ENCODE assay signal across 19 cellular contexts in genomic region chr19:3622224-3622623, GRCh38. TPM values are rescaled to one million over a fixed set of nuclear protein-coding genes. Genes with fewer than 3 reads are reported as not detected.
A peak's percentile ranks its signal among the peaks of the same experiment; 100 is the strongest.
DNase-seq lines count a peak whose midpoint lies in the region; ATAC-seq and TF ChIP-seq lines count a peak whose summit lies in the region.
"Had no signal": no experiment of that assay in that cellular context is flagged by ENCODE, and none has a peak within 500 bp of the region (broad histone marks: within the 10 kb centered on the region; RNA-seq: fewer than 3 reads in every experiment).

No MANE protein-coding gene starts in this region.

- H3K36me3 ChIP-seq in mucosa of descending colon (ENCODE audit: low read depth) = no peaks in the 10 kb centered on the region

- no peak overlapping the region for H3K4me3 ChIP-seq in mucosa of descending colon
- H3K4me3 ChIP-seq: BLaER1 treated with 17β-estradiol and CSF1 and Interleukin-3, amounts not matched to agents 10 nM and 100 nM had no signal

- no peaks in the 10 kb centered on the region for H3K9me3 Mint-ChIP-seq in natural killer cell
- H3K9me3 Mint-ChIP-seq in natural killer cell treated with Interleukin-12 subunit alpha and Interleukin-12 subunit beta and Interleukin-15 and Interleukin-18, amount 100 ng/mL, for 72 hours = no peaks in the 10 kb centered on the region
- no peaks in the 10 kb centered on the region for H3K9me3 Mint-ChIP-seq in activated T-helper 2 cell treated with anti-CD3 and anti-CD28 coated beads, Interferon-gamma antibody, Interleukin-2, Interleukin-4, amounts not matched to agents 10 μg/mL and 5 μg/mL and 100 μg/mL, durations not matched to agents 14 hours and 24 hours and 36 hours
- H3K9me3 Mint-ChIP-seq in neural crest cell = no peaks in the 10 kb centered on the region
- H3K9me3 Mint-ChIP-seq in HFFc6 = no peaks in the 10 kb centered on the region
- H3K9me3 Mint-ChIP-seq: CD8-positive, alpha-beta memory T cell; H9; IgD-negative memory B cell had no signal

- no peak for TF ChIP-seq CTCF in natural killer cell (IDR thresholded peaks at IDR 0.05)
- no peak for TF ChIP-seq CTCF in neural crest cell (conservative IDR thresholded peaks at IDR 0.05)
- TF ChIP-seq CTCF in mucosa of descending colon (IDR thresholded peaks at IDR 0.05) = no peak
- no peak for TF ChIP-seq CTCF in HFFc6 (IDR thresholded peaks at IDR 0.05)

- no peak for ATAC-seq in natural killer cell
- ATAC-seq in natural killer cell treated with Interleukin-12 subunit alpha and Interleukin-12 subunit beta and Interleukin-15 and Interleukin-18, amount 100 ng/mL, for 72 hours = no peak
- ATAC-seq in mucosa of descending colon = no peak

- peaks cover 16 to 29% of the 10 kb centered on the region in 2 donors for H3K4me1 Mint-ChIP-seq in natural killer cell
- H3K4me1 Mint-ChIP-seq in natural killer cell treated with Interleukin-12 subunit alpha and Interleukin-12 subunit beta and Interleukin-15 and Interleukin-18, amount 100 ng/mL, for 72 hours (ENCODE audit: low read depth in 2 of 2) = peaks cover 19 to 20% of the 10 kb centered on the region in 2 donors
- H3K4me1 Mint-ChIP-seq in activated T-helper 2 cell treated with anti-CD3 and anti-CD28 coated beads, Interferon-gamma antibody, Interleukin-2, Interleukin-4, amounts not matched to agents 10 μg/mL and 5 μg/mL and 100 μg/mL, durations not matched to agents 14 hours and 24 hours and 36 hours (ENCODE audit: low read depth) = peaks cover 22% of the 10 kb centered on the region
- peaks cover 24% of the 10 kb centered on the region for H3K4me1 Mint-ChIP-seq in neural crest cell
- peaks cover 16% of the 10 kb centered on the region for H3K4me1 Mint-ChIP-seq in HFFc6 (ENCODE audit: low read depth)

- H3K27me3 Mint-ChIP-seq in natural killer cell (ENCODE audit: low read depth in 2 of 2) (no peaks in the 10 kb centered on the region), neural crest cell (ENCODE audit: low read depth) (no peaks in the 10 kb centered on the region), HFFc6 (ENCODE audit: insufficient read depth) (peaks cover 12% of the 10 kb centered on the region)
- H3K27me3 Mint-ChIP-seq in natural killer cell treated with Interleukin-12 subunit alpha and Interleukin-12 subunit beta and Interleukin-15 and Interleukin-18, amount 100 ng/mL, for 72 hours = no peaks in the 10 kb centered on the region
- H3K27me3 Mint-ChIP-seq in activated T-helper 2 cell treated with anti-CD3 and anti-CD28 coated beads, Interferon-gamma antibody, Interleukin-2, Interleukin-4, amounts not matched to agents 10 μg/mL and 5 μg/mL and 100 μg/mL, durations not matched to agents 14 hours and 24 hours and 36 hours (ENCODE audit: low read depth) = no peaks in the 10 kb centered on the region
- H3K27me3 Mint-ChIP-seq: CD8-positive, alpha-beta memory T cell had no signal

- peaks cover 14% of the 10 kb centered on the region for H3K4me1 ChIP-seq in mucosa of descending colon (ENCODE audit: low read depth)

- H3K27ac Mint-ChIP-seq in natural killer cell = no peak overlapping the region
- no peak overlapping the region for H3K27ac Mint-ChIP-seq in natural killer cell treated with Interleukin-12 subunit alpha and Interleukin-12 subunit beta and Interleukin-15 and Interleukin-18, amount 100 ng/mL, for 72 hours
- no peak overlapping the region for H3K27ac Mint-ChIP-seq in activated T-helper 2 cell treated with anti-CD3 and anti-CD28 coated beads, Interferon-gamma antibody, Interleukin-2, Interleukin-4, amounts not matched to agents 10 μg/mL and 5 μg/mL and 100 μg/mL, durations not matched to agents 14 hours and 24 hours and 36 hours
- H3K27ac Mint-ChIP-seq in neural crest cell (ENCODE audit: unreplicated experiment) = no peak overlapping the region
- no peak overlapping the region for H3K27ac Mint-ChIP-seq in HFFc6
- H3K27ac Mint-ChIP-seq: H9 had no signal

- H3K36me3 Mint-ChIP-seq in natural killer cell (no peaks in the 10 kb centered on the region), neural crest cell (ENCODE audit: low read depth) (no peaks in the 10 kb centered on the region), HFFc6 (ENCODE audit: low read depth) (peaks cover 9% of the 10 kb centered on the region; the same call in 1 of the 2 replicates)
- H3K36me3 Mint-ChIP-seq in natural killer cell treated with Interleukin-12 subunit alpha and Interleukin-12 subunit beta and Interleukin-15 and Interleukin-18, amount 100 ng/mL, for 72 hours = no peaks in the 10 kb centered on the region
- H3K36me3 Mint-ChIP-seq in activated T-helper 2 cell treated with anti-CD3 and anti-CD28 coated beads, Interferon-gamma antibody, Interleukin-2, Interleukin-4, amounts not matched to agents 10 μg/mL and 5 μg/mL and 100 μg/mL, durations not matched to agents 14 hours and 24 hours and 36 hours (ENCODE audit: low read depth) = peaks cover 14% of the 10 kb centered on the region
- H3K36me3 Mint-ChIP-seq: IgD-negative memory B cell had no signal

- DNase-seq in natural killer cell (no peak), neural crest cell (ENCODE audit: low read depth, low spot score) (no peak), GDM1 (lab: John Stamatoyannopoulos, UW) (no peak), mucosa of descending colon (no peak), NCI-H1694 treated with DMSO at 0.1 percent for 48 hours (lab: John Stamatoyannopoulos, UW) (no peak), HFFc6 (no peak)
- DNase-seq in natural killer cell treated with Interleukin-12 subunit alpha and Interleukin-12 subunit beta and Interleukin-15 and Interleukin-18, amount 100 ng/mL, for 72 hours (ENCODE audit: low spot score) = no peak
- no peak for DNase-seq in activated T-helper 2 cell treated with anti-CD3 and anti-CD28 coated beads, Interferon-gamma antibody, Interleukin-2, Interleukin-4, amounts not matched to agents 10 μg/mL and 5 μg/mL and 100 μg/mL, durations not matched to agents 14 hours and 24 hours and 36 hours (ENCODE audit: low spot score)
- DNase-seq: 8988T; CD8-positive, alpha-beta memory T cell; COR-L47; DMS 273 treated with DMSO at 0.1 percent for 48 hours; DMS53; GF-D8; GOT3; H9; KBM-7 had no signal

- intact Hi-C loops in natural killer cell (cut with micrococcal nuclease) (no loop called here), mucosa of descending colon (cut with DNase I, micrococcal nuclease) (no loop called here)
- intact Hi-C loops in activated T-helper 2 cell treated with anti-CD3 and anti-CD28 coated beads, Interferon-gamma antibody, Interleukin-2, Interleukin-4, amounts not matched to agents 10 μg/mL and 5 μg/mL and 100 μg/mL, durations not matched to agents 14 hours and 24 hours and 36 hours (cut with micrococcal nuclease) = no loop called here

- peak overlapping the region; percentile 52 for H3K4me3 Mint-ChIP-seq in natural killer cell
- no peak overlapping the region for H3K4me3 Mint-ChIP-seq in natural killer cell treated with Interleukin-12 subunit alpha and Interleukin-12 subunit beta and Interleukin-15 and Interleukin-18, amount 100 ng/mL, for 72 hours
- H3K4me3 Mint-ChIP-seq in activated T-helper 2 cell treated with anti-CD3 and anti-CD28 coated beads, Interferon-gamma antibody, Interleukin-2, Interleukin-4, amounts not matched to agents 10 μg/mL and 5 μg/mL and 100 μg/mL, durations not matched to agents 14 hours and 24 hours and 36 hours (ENCODE audit: low read depth) = peak overlapping the region; percentile 57
- peak overlapping the region; percentile 59 for H3K4me3 Mint-ChIP-seq in neural crest cell
- no peak overlapping the region for H3K4me3 Mint-ChIP-seq in HFFc6

- H3K9me3 ChIP-seq in mucosa of descending colon = no peaks in the 10 kb centered on the region
- H3K9me3 ChIP-seq: BLaER1 treated with 17β-estradiol and CSF1 and Interleukin-3, amounts not matched to agents 10 nM and 100 nM had no signal

RNA-seq across cellular contexts. Expression of gene CACTIN, which starts 4.4 kb away (rescaled TPM):
- total RNA-seq in natural killer cell = 10 to 100 TPM; 33.6 to 42.2 (median 40.8) TPM
- total RNA-seq in natural killer cell treated with Interleukin-12 subunit alpha and Interleukin-12 subunit beta and Interleukin-15 and Interleukin-18, amount 100 ng/mL, for 72 hours = 10 to 100 TPM; 28.9 to 44.7 TPM
- total RNA-seq in activated T-helper 2 cell treated with anti-CD3 and anti-CD28 coated beads, Interferon-gamma antibody, Interleukin-2, Interleukin-4, amounts not matched to agents 10 μg/mL and 5 μg/mL and 100 μg/mL, durations not matched to agents 14 hours and 24 hours and 36 hours = 32.8 and 36.2 TPM in 2 replicates
- total RNA-seq in neural crest cell = 33.5 and 36.3 TPM in 2 replicates
- total RNA-seq in mucosa of descending colon = 10 to 100 TPM; 22.4 to 26.8 (median 22.6) TPM
- 10 to 100 TPM; 22.7 to 25.3 (median 24.9) TPM for total RNA-seq in HFFc6 (2021; fragmentation: NEBNext Ultra II Directional; extraction: Animal tissue kit (Norgen Biotek cat#: 25700))

RNA-seq across cellular contexts. Expression of gene TBXA2R, which starts 15.5 kb away (rescaled TPM):
- total RNA-seq in natural killer cell = 1 to 10 TPM; 1.4 to 2.1 (median 2.1) TPM
- total RNA-seq in natural killer cell treated with Interleukin-12 subunit alpha and Interleukin-12 subunit beta and Interleukin-15 and Interleukin-18, amount 100 ng/mL, for 72 hours = under 1 TPM in 1 of 2 donors, not detected in 1; 0.28 TPM
- total RNA-seq in activated T-helper 2 cell treated with anti-CD3 and anti-CD28 coated beads, Interferon-gamma antibody, Interleukin-2, Interleukin-4, amounts not matched to agents 10 μg/mL and 5 μg/mL and 100 μg/mL, durations not matched to agents 14 hours and 24 hours and 36 hours = 0.09 and 0.14 TPM in 2 replicates
- total RNA-seq in neural crest cell = 0.23 and 0.52 TPM in 2 replicates
- total RNA-seq in mucosa of descending colon = 1 to 10 TPM in 2 of 3 donors, under 1 TPM in 1; 0.72 to 2.3 (median 1.1) TPM
- total RNA-seq in HFFc6 (2021; fragmentation: NEBNext Ultra II Directional; extraction: Animal tissue kit (Norgen Biotek cat#: 25700)) = 1 to 10 TPM; 7.1 to 8.8 (median 7.4) TPM

RNA-seq across cellular contexts. Expression of gene GIPC3, which starts 36.9 kb away (rescaled TPM):
- total RNA-seq in natural killer cell (under 1 TPM; 0.28 to 0.66 (median 0.56) TPM), neural crest cell (0.19 and 0.25 TPM in 2 replicates), mucosa of descending colon (1 to 10 TPM in 1 of 3 donors, under 1 TPM in 2; 0.34 to 1.1 (median 0.58) TPM)
- under 1 TPM; 0.25 to 0.40 TPM for total RNA-seq in natural killer cell treated with Interleukin-12 subunit alpha and Interleukin-12 subunit beta and Interleukin-15 and Interleukin-18, amount 100 ng/mL, for 72 hours
- total RNA-seq in activated T-helper 2 cell treated with anti-CD3 and anti-CD28 coated beads, Interferon-gamma antibody, Interleukin-2, Interleukin-4, amounts not matched to agents 10 μg/mL and 5 μg/mL and 100 μg/mL, durations not matched to agents 14 hours and 24 hours and 36 hours = 0.16 and 0.32 TPM in 2 replicates
- total RNA-seq in HFFc6 (2021; fragmentation: NEBNext Ultra II Directional; extraction: Animal tissue kit (Norgen Biotek cat#: 25700)) = under 1 TPM in 4 of 6 experiments, not detected in 2; 0.10 to 0.17 (median 0.11) TPM

RNA-seq across cellular contexts. Expression of gene HMG20B, which starts 49.5 kb away (rescaled TPM):
- 10 to 100 TPM; 45.8 to 57.5 (median 52.1) TPM for total RNA-seq in natural killer cell
- 10 to 100 TPM; 38.2 to 48.0 TPM for total RNA-seq in natural killer cell treated with Interleukin-12 subunit alpha and Interleukin-12 subunit beta and Interleukin-15 and Interleukin-18, amount 100 ng/mL, for 72 hours
- total RNA-seq in activated T-helper 2 cell treated with anti-CD3 and anti-CD28 coated beads, Interferon-gamma antibody, Interleukin-2, Interleukin-4, amounts not matched to agents 10 μg/mL and 5 μg/mL and 100 μg/mL, durations not matched to agents 14 hours and 24 hours and 36 hours = 55.3 and 66.3 TPM in 2 replicates
- total RNA-seq in neural crest cell = 76.2 and 79.6 TPM in 2 replicates
- 10 to 100 TPM; 79.9 to 81.9 (median 81.4) TPM for total RNA-seq in mucosa of descending colon
- total RNA-seq in HFFc6 (2021; fragmentation: NEBNext Ultra II Directional; extraction: Animal tissue kit (Norgen Biotek cat#: 25700)) = 10 to 100 TPM; 73.5 to 90.1 (median 78.3) TPM

Comparison
In these comparisons a context has a peak if more than half of its experiments do, and no peak if none do; other contexts are left out.
1. H3K4me3 Mint-ChIP-seq: peak in natural killer cell (single experiment), activated T-helper 2 cell treated with anti-CD3 and anti-CD28 coated beads, Interferon-gamma antibody, Interleukin-2, Interleukin-4, amounts not matched to agents 10 μg/mL and 5 μg/mL and 100 μg/mL, durations not matched to agents 14 hours and 24 hours and 36 hours (single experiment) and neural crest cell (single experiment); none in natural killer cell treated with Interleukin-12 subunit alpha and Interleukin-12 subunit beta and Interleukin-15 and Interleukin-18, amount 100 ng/mL, for 72 hours (single experiment) and HFFc6 (single experiment).